Comparison of ENCODE assay signal across 12 cellular contexts in genomic region chr6:106765496-106765895, GRCh38.
DNase-seq lines count a peak whose midpoint lies in the region; ATAC-seq and TF ChIP-seq lines count a peak whose summit lies in the region.
"Had no signal": no experiment of that assay in that cellular context is flagged by ENCODE, and none has a peak within 500 bp of the region (broad histone marks: within the 10 kb centered on the region; RNA-seq: fewer than 3 reads in every experiment).

No MANE protein-coding gene starts in this region.

- ATAC-seq in body of pancreas (peak; percentile 43), GM21360 (IDR thresholded peaks at IDR 0.05; ENCODE audit: unreplicated experiment) (no peak), GM18517 (IDR thresholded peaks at IDR 0.05; ENCODE audit: unreplicated experiment) (no peak)
- ATAC-seq: HCT116, K562 had no signal

- H3K79me1 ChIP-seq in trophoblast cell (ENCODE audit: low read length) = no peaks in the 10 kb centered on the region

- no peak overlapping the region for H4K12ac ChIP-seq in trophoblast cell (ENCODE audit: low read depth, low read length)

- H3K4ac ChIP-seq in trophoblast cell (ENCODE audit: low read depth, low read length) = no peak overlapping the region

- TF ChIP-seq POLR2A in body of pancreas (IDR thresholded peaks at IDR 0.05) = peak in 2 of 3 donors; percentile 23 to 41

- intact Hi-C loops in body of pancreas (cut with DNase I) = no loop called here

- H2BK12ac ChIP-seq in trophoblast cell (ENCODE audit: low read length) = no peak overlapping the region

- peak overlapping the region; percentile 21 for H3K23ac ChIP-seq in trophoblast cell (ENCODE audit: low read length)

- no peak overlapping the region for H3K4me2 ChIP-seq in trophoblast cell (ENCODE audit: low read length)

- H3K36me3 ChIP-seq in body of pancreas (replicated peaks in 1 of 2; ENCODE audit: insufficient read depth in 1 of 2, low read depth in 2 of 2) (no peaks in the 10 kb centered on the region), trophoblast cell (ENCODE audit: control insufficient read depth in 1 of 2, insufficient read depth in 2 of 2, low read length in 2 of 2) (no peaks in the 10 kb centered on the region)

- no peak overlapping the region for H2BK120ac ChIP-seq in trophoblast cell (ENCODE audit: insufficient read depth, low read length, poor library complexity)

- no peak overlapping the region for H2AK5ac ChIP-seq in trophoblast cell (ENCODE audit: low read length)

- H4K8ac ChIP-seq in trophoblast cell (ENCODE audit: low read depth, low read length) = no peak overlapping the region

- no peak overlapping the region for H3K14ac ChIP-seq in trophoblast cell (ENCODE audit: low read length)

- TF ChIP-seq CTCF in 22Rv1 (IDR thresholded peaks at IDR 0.05) (no peak), C4-2B (conservative IDR thresholded peaks at IDR 0.05) (no peak), body of pancreas (IDR thresholded peaks at IDR 0.05) (no peak)

- H3K9me3 ChIP-seq in body of pancreas (no peaks in the 10 kb centered on the region), trophoblast cell (ENCODE audit: insufficient read depth, low read depth, low read length) (peaks cover 1% of the 10 kb centered on the region)

- H3K18ac ChIP-seq in trophoblast cell (ENCODE audit: low read length) = no peak overlapping the region

- H4K91ac ChIP-seq in trophoblast cell (ENCODE audit: low read depth, low read length) = no peak overlapping the region

- peak in 3 of 4 donors; percentile 43 to 73 (median 65) for DNase-seq in body of pancreas
- DNase-seq in trophoblast cell = no peak
- no peak for DNase-seq in OCI-M2 (lab: John Stamatoyannopoulos, UW; ENCODE audit: unreplicated experiment)
- DNase-seq: EL, Karpas-422 had no signal

- peaks cover 74% of the 10 kb centered on the region for H3K4me1 ChIP-seq in body of pancreas
- no peaks in the 10 kb centered on the region for H3K4me1 ChIP-seq in trophoblast cell (ENCODE audit: control insufficient read depth in 1 of 2, insufficient read depth in 2 of 2, low read length in 2 of 2)

- H2BK5ac ChIP-seq in trophoblast cell (ENCODE audit: low read depth, low read length, poor library complexity) = no peak overlapping the region

- H3K9ac ChIP-seq in trophoblast cell (ENCODE audit: low read length) = no peak overlapping the region

- H3K27me3 ChIP-seq in body of pancreas (no peaks in the 10 kb centered on the region), trophoblast cell (ENCODE audit: insufficient read depth, low read length) (no peaks in the 10 kb centered on the region)

- H3K4me3 ChIP-seq in body of pancreas (no peak overlapping the region), trophoblast cell (ENCODE audit: low read depth, low read length) (no peak overlapping the region)
- H3K4me3 ChIP-seq: K562 had no signal

- H3K27ac ChIP-seq in 22Rv1 = peak overlapping the region; percentile 54
- H3K27ac ChIP-seq in C4-2B = peak overlapping the region; percentile 88
- H3K27ac ChIP-seq in body of pancreas = peak overlapping the region; percentile 72 to 86 (median 77)
- no peak overlapping the region for H3K27ac ChIP-seq in trophoblast cell (ENCODE audit: low read depth, low read length)
- H3K27ac ChIP-seq: HL-60 had no signal

- H2AFZ ChIP-seq in trophoblast cell (ENCODE audit: insufficient read depth, low read length, poor library complexity) = no peak overlapping the region

- H3K79me2 ChIP-seq in trophoblast cell (ENCODE audit: control insufficient read depth, insufficient read depth, low read length, poor library complexity) = no peaks in the 10 kb centered on the region

- 17 to 38% methylated on average over 2 of the region's 2 CpGs for WGBS in body of pancreas, 2 donors
- no CpG with 5 or more reads among the region's 2 CpGs for WGBS in trophoblast cell (ENCODE audit: extremely low coverage, insufficient coverage, insufficient read length)

Comparison
In these comparisons a context has a peak if more than half of its experiments do, and no peak if none do; other contexts are left out.
1. DNase-seq: peak in body of pancreas (3 of 4); none in trophoblast cell (0 of 2) and OCI-M2 (single experiment).